9 cellular contexts compared by ENCODE assay signal in the genomic region with DNA sequence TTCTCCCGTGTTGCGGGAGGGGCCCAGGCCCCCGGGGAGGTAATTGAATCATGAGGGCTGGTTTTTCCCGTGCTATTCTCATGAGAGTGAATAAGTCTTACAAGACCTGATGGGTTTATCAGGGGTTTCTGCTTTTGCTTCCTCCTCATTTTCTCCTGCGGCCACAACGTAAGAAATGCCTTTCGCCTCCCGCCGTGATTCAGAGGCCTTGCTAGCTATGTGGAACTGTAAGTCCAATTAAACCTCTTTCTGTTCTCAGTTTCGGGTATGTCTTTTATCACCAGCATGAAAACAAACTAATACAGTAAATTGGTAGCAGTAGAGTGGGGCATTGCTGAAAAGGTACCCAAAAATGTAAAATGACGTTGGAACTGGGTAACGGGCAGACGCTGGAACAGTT.
"Had no signal": no experiment of that assay in that cellular context is flagged by ENCODE, and none has a peak within 500 bp of the region (broad histone marks: within the 10 kb centered on the region; RNA-seq: fewer than 3 reads in every experiment).

No MANE protein-coding gene starts in this region.

- H3K4me3 ChIP-seq: GM23248, HAP-1, K562 had no signal

- ATAC-seq: HCT116, K562 had no signal

- H3K36me3 ChIP-seq: HAP-1 had no signal

- DNase-seq: GM23248, GOT3, H7, HFFc6, IMR-90, KG1 had no signal

- H3K27ac ChIP-seq: GM23248 had no signal

- H3K4me3 Mint-ChIP-seq: HFFc6 had no signal

- H3K9me3 Mint-ChIP-seq: HFFc6 had no signal

- H3K27ac Mint-ChIP-seq: HFFc6 had no signal
